ENCODE assay signal across 26 cellular contexts in genomic region chr18:48555465-48555995, GRCh38.
"Had no signal": no experiment of that assay in that cellular context is flagged by ENCODE, and none has a peak within 500 bp of the region (broad histone marks: within the 10 kb centered on the region; RNA-seq: fewer than 3 reads in every experiment).

No MANE protein-coding gene starts in this region.

- H3K27me3 Mint-ChIP-seq: activated B cell treated with CpG ODN at 0.5 μM for 24 hours; activated CD4-positive, alpha-beta T cell treated with anti-CD3 and anti-CD28 coated beads for 36 hours; effector memory CD8-positive, alpha-beta T cell; memory B cell had no signal

- ATAC-seq: activated CD4-positive, alpha-beta T cell treated with anti-CD3 and anti-CD28 coated beads for 36 hours; activated T-cell treated with anti-CD3 and anti-CD28 coated beads, Interleukin-2, amount 50 U/mL, for 4 hours; effector memory CD8-positive, alpha-beta T cell; esophagus mucosa; gastrocnemius medialis; left ventricle myocardium superior; pancreas; psoas muscle; right cardiac atrium; stimulated activated effector memory CD8-positive, alpha-beta T cell treated with anti-CD3 and anti-CD28 coated beads, Interleukin-12 subunit alpha, Interleukin-12 subunit beta, amount 100 ng/mL, for 72 hours had no signal

- H3K36me3 Mint-ChIP-seq: stimulated activated effector memory CD8-positive, alpha-beta T cell treated with anti-CD3 and anti-CD28 coated beads, Interleukin-12 subunit alpha, Interleukin-12 subunit beta, amount 100 ng/mL, for 72 hours had no signal

- H3K27ac Mint-ChIP-seq: activated B cell treated with CpG ODN at 0.5 μM for 24 hours; activated naive CD4-positive, alpha-beta T cell treated with anti-CD3 and anti-CD28 coated beads for 36 hours; activated T-helper 2 cell treated with anti-CD3 and anti-CD28 coated beads, Interferon-gamma antibody, Interleukin-2, Interleukin-4, amounts not matched to agents 10 μg/mL and 5 μg/mL and 100 μg/mL, durations not matched to agents 14 hours and 24 hours and 36 hours; effector memory CD8-positive, alpha-beta T cell; memory B cell; nephron; stimulated activated effector memory CD8-positive, alpha-beta T cell treated with anti-CD3 and anti-CD28 coated beads, Interleukin-12 subunit alpha, Interleukin-12 subunit beta, amount 100 ng/mL, for 72 hours; T-helper 1 cell treated with Interleukin-12 subunit alpha and Interleukin-12 subunit beta and Interleukin-4 antibody, amounts not matched to agents 30 μg/mL and 1 μg/mL, for 36 hours had no signal

- DNase-seq: activated B cell treated with CpG ODN at 0.5 μM for 24 hours; activated CD4-positive, alpha-beta T cell treated with anti-CD3 and anti-CD28 coated beads for 36 hours; activated CD4-positive, alpha-beta T cell treated with anti-CD3 and anti-CD28 coated beads, Interleukin-2, amount 50 U/mL, for 4 hours; activated CD8-positive, alpha-beta memory T cell treated with anti-CD3 and anti-CD28 coated beads, Interleukin-2, amount 50 U/mL, for 48 hours; activated naive CD4-positive, alpha-beta T cell treated with anti-CD3 and anti-CD28 coated beads for 36 hours; activated T-cell treated with anti-CD3 and anti-CD28 coated beads, Interleukin-2, amount 50 U/mL, for 4 hours; brain microvascular endothelial cell; central memory CD4-positive, alpha-beta T cell; colonic mucosa; dorsolateral prefrontal cortex; effector memory CD8-positive, alpha-beta T cell; gastrocnemius medialis; hypothalamus; left ventricle myocardium superior; pancreas; psoas muscle; right cardiac atrium; small intestine; stimulated activated CD4-positive, alpha-beta T cell treated with anti-CD3 and anti-CD28 coated beads, Interleukin-2, amount 100 ng/mL, for 24 hours had no signal

- H3K9me3 Mint-ChIP-seq: activated B cell treated with CpG ODN at 0.5 μM for 24 hours; activated T-helper 2 cell treated with anti-CD3 and anti-CD28 coated beads, Interferon-gamma antibody, Interleukin-2, Interleukin-4, amounts not matched to agents 10 μg/mL and 5 μg/mL and 100 μg/mL, durations not matched to agents 14 hours and 24 hours and 36 hours; effector memory CD8-positive, alpha-beta T cell; memory B cell; nephron; stimulated activated effector memory CD8-positive, alpha-beta T cell treated with anti-CD3 and anti-CD28 coated beads, Interleukin-12 subunit alpha, Interleukin-12 subunit beta, amount 100 ng/mL, for 72 hours; T-helper 1 cell treated with Interleukin-12 subunit alpha and Interleukin-12 subunit beta and Interleukin-4 antibody, amounts not matched to agents 30 μg/mL and 1 μg/mL, for 36 hours had no signal

- H3K4me3 Mint-ChIP-seq: activated B cell treated with CpG ODN at 0.5 μM for 24 hours; activated CD4-positive, alpha-beta T cell treated with anti-CD3 and anti-CD28 coated beads for 36 hours; activated naive CD4-positive, alpha-beta T cell treated with anti-CD3 and anti-CD28 coated beads for 36 hours; activated T-cell treated with anti-CD3 and anti-CD28 coated beads, Interleukin-2, amount 50 U/mL, for 4 hours; effector memory CD8-positive, alpha-beta T cell; memory B cell; nephron; stimulated activated effector memory CD8-positive, alpha-beta T cell treated with anti-CD3 and anti-CD28 coated beads, Interleukin-12 subunit alpha, Interleukin-12 subunit beta, amount 100 ng/mL, for 72 hours; T-helper 1 cell treated with Interleukin-12 subunit alpha and Interleukin-12 subunit beta and Interleukin-4 antibody, amounts not matched to agents 30 μg/mL and 1 μg/mL, for 36 hours had no signal

- FAIRE-seq: endothelial cell of umbilical vein, pancreas, small intestine had no signal

- H3K4me1 Mint-ChIP-seq: activated B cell treated with CpG ODN at 0.5 μM for 24 hours; activated CD4-positive, alpha-beta T cell treated with anti-CD3 and anti-CD28 coated beads for 36 hours; memory B cell; stimulated activated effector memory CD8-positive, alpha-beta T cell treated with anti-CD3 and anti-CD28 coated beads, Interleukin-12 subunit alpha, Interleukin-12 subunit beta, amount 100 ng/mL, for 72 hours had no signal
